Comparison of ENCODE assay signal across 8 cellular contexts in the genomic region with DNA sequence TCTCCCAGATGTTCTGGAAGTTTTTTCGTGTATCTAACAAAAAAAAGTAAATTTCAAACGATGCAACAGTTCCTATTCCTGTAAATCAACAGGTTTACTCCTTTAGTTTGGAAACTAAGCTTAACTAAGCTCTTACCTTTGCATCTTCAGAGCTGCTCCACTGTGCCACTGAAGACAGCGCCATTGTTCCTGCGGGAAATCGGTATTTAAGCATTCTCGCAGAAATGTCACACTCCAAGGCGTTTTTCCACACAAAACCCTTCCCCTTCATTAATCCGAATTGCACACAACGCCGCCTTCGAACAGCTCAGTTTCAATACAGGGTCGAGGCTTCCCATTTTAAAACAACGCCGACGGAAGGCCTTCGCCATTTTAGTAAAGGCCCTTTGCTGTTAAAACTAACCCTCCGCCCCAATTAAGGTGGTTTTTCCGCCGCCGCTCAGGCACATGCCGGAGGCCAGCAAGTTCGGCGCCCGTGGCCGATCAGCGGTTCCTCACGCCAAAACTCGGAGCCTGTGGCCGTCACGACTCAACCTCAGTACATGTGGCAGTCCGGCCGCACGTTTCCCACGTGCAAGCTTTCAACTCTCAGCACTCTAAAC. TPM values are rescaled to one million over a fixed set of nuclear protein-coding genes. Genes with fewer than 3 reads are reported as not detected.
DNase-seq lines count a peak whose midpoint lies in the region; ATAC-seq, FAIRE-seq and TF ChIP-seq lines count a peak whose summit lies in the region.

No MANE protein-coding gene starts in this region.

- H3K36me3 ChIP-seq in K562 (ENCODE audit: control insufficient read depth, insufficient read depth, low read length) (peaks cover 40% of the 10 kb centered on the region), left lung (peaks cover 0 to 16% of the 10 kb centered on the region in 2 donors), thymus (ENCODE audit: control insufficient read depth, insufficient read depth) (peaks cover 8% of the 10 kb centered on the region)

- peaks cover 39% of the 10 kb centered on the region for H4K20me1 ChIP-seq in K562 (replicated peaks; ENCODE audit: control insufficient read depth, insufficient read depth, low read length)

- in situ Hi-C loops in K562 (cut with MboI) = loop anchor here (5.0 kb wide), 1 partner anchor 36 kb away; a partner anchor contains a TSS

- no peak for DNase-seq in AG04450 (ENCODE audit: low read depth, low spot score)
- DNase-seq in K562 (ENCODE audit: extremely low read depth in 1 of 4, low spot score in 3 of 4) = no peak
- DNase-seq in left lung = peak in 1 of 2 donors; percentile 92
- no peak for DNase-seq in D341Med (ENCODE audit: low spot score)

- CTCF ChIA-PET in AG04450 (lab: Charles Lee) (interaction anchor here (0.7 to 1.5 kb wide), 6 partner anchors 34 to 141 kb away, joined by 3 to 8 read pairs (median 6); no protein-coding TSS in a partner anchor), K562 (lab: Yijun Ruan, JAX; ENCODE audit: low intra/inter-chr PET ratio) (interaction anchor here (1.7 kb wide), 1 partner anchor 323 kb away, joined by 5 read pairs; no protein-coding TSS in a partner anchor)

- H3K79me2 ChIP-seq in K562 (ENCODE audit: control insufficient read depth, insufficient read depth, low read length) = peaks cover 75% of the 10 kb centered on the region

- no peaks in the 10 kb centered on the region; the same call in 1 of the 2 replicates for H3K9me3 ChIP-seq in AG04450 (ENCODE audit: control insufficient read depth, insufficient read depth, low read length)
- no peaks in the 10 kb centered on the region for H3K9me3 ChIP-seq in K562 (replicated peaks; ENCODE audit: control insufficient read depth, insufficient read depth, low read depth, low read length)
- H3K9me3 ChIP-seq in left lung = no peaks in the 10 kb centered on the region
- no peaks in the 10 kb centered on the region for H3K9me3 ChIP-seq in thymus (ENCODE audit: control insufficient read depth)

- no peak overlapping the region for H2AFZ ChIP-seq in K562 (ENCODE audit: low read depth, low read length)

- no peaks in the 10 kb centered on the region for H3K27me3 ChIP-seq in AG04450 (ENCODE audit: control insufficient read depth, insufficient read depth, low read length)
- H3K27me3 ChIP-seq in K562 (ENCODE audit: control insufficient read depth in 2 of 2, insufficient read depth in 2 of 2, low read length in 2 of 2) = no peaks in the 10 kb centered on the region
- no peaks in the 10 kb centered on the region for H3K27me3 ChIP-seq in left lung
- no peaks in the 10 kb centered on the region for H3K27me3 ChIP-seq in thymus (ENCODE audit: control insufficient read depth, insufficient read depth)

- H3K9ac ChIP-seq in K562 (ENCODE audit: insufficient read depth in 1 of 2, low read depth in 2 of 2, low read length in 2 of 2) = peak overlapping the region; percentile 94 to 99

- TF ChIP-seq CTCF in AG04450 (IDR thresholded peaks at IDR 0.05; ENCODE audit: low read depth, low read length) (no peak), K562 (IDR thresholded peaks at IDR 0.05 in 2 of 3, conservative IDR thresholded peaks at IDR 0.05 in 1 of 3; ENCODE audit: insufficient read depth in 2 of 3, low read depth in 1 of 3, low read length in 3 of 3) (no peak), left lung (IDR thresholded peaks at IDR 0.05) (no peak)

- POLR2A ChIA-PET in AG04450 (lab: Yijun Ruan, JAX) = interaction anchor here (0.9 to 5.8 kb wide), 33 partner anchors 8 to 317 kb away, joined by 3 to 582 read pairs (median 8); a partner anchor contains a TSS
- POLR2A ChIA-PET in K562 (lab: Yijun Ruan, JAX) = interaction anchor here (0.6 to 8.4 kb wide), 36 partner anchors 8 to 1722 kb away, joined by 3 to 188 read pairs (median 7); a partner anchor contains a TSS

- TSS peak; percentile 64 for BruUV-seq in K562 (replicated peaks; lab: Mats Ljungman, UMichigan)

- intact Hi-C loops in K562 (cut with micrococcal nuclease) (loop anchor here (1.0 to 5.0 kb wide), 2 partner anchors 35 to 86 kb away; a partner anchor contains a TSS), left lung (cut with DNase I) (loop anchor here in 1 of 2 donors (5.0 kb wide), 1 partner anchor 36 kb away; a partner anchor contains a TSS)

- peak overlapping the region; percentile 91 for H3K4me2 ChIP-seq in K562 (ENCODE audit: insufficient read depth, low read length)

- WGBS in K562 (ENCODE audit: insufficient coverage, low coverage, missing lambda C conversion rate) = under 1% methylated on average over 34 of the region's 34 CpGs
- WGBS in thymus = under 1% methylated on average over 34 of the region's 34 CpGs

- no peaks in the 10 kb centered on the region for H3K9me1 ChIP-seq in K562 (ENCODE audit: control insufficient read depth, insufficient read depth, low read length)

- peak overlapping the region; percentile 62 for H3K27ac ChIP-seq in AG04450 (ENCODE audit: low read depth, low read length)
- H3K27ac ChIP-seq in K562 (ENCODE audit: extremely low read depth, low read depth, low read length) = peak overlapping the region; percentile 68
- peak overlapping the region; percentile 89 to 95 for H3K27ac ChIP-seq in left lung
- H3K27ac ChIP-seq in thymus (ENCODE audit: low read depth) = peak overlapping the region; percentile 96

- peak; percentile 11 for ATAC-seq in HG02943 (IDR thresholded peaks at IDR 0.05; ENCODE audit: low read depth, unreplicated experiment)
- 0 out of 3 replicates have a peak, but pooled peaks have one; percentile 2 for ATAC-seq in K562
- peak; percentile 14 for ATAC-seq in left lung
- ATAC-seq in HG03039 (IDR thresholded peaks at IDR 0.05; ENCODE audit: unreplicated experiment) = no peak
- no peak for ATAC-seq in HG02885 (IDR thresholded peaks at IDR 0.05; ENCODE audit: poor library complexity, unreplicated experiment)

- no peak for FAIRE-seq in K562 (lab: Jason Lieb, UNC)

- TF ChIP-seq POLR2A in K562 (conservative IDR thresholded peaks at IDR 0.05) = no peak

- TF ChIP-seq EP300 in K562 (IDR thresholded peaks at IDR 0.05; ENCODE audit: low read length) = no peak

- peak overlapping the region; percentile 69 for H3K4me3 ChIP-seq in AG04450 (ENCODE audit: low read depth, low read length)
- peak overlapping the region; percentile 63 for H3K4me3 ChIP-seq in K562
- H3K4me3 ChIP-seq in left lung = peak overlapping the region; percentile 65 to 73
- H3K4me3 ChIP-seq in thymus (ENCODE audit: low read length) = peak overlapping the region; percentile 82

- TF ChIP-seq RAD21 in K562 (CRISPR knock-in tag; conservative IDR thresholded peaks at IDR 0.05 in 1 of 2, IDR thresholded peaks at IDR 0.05 in 1 of 2) = no peak; a peak in 1 of 4 replicates

- H3K4me1 ChIP-seq in K562 (replicated peaks in 1 of 2; ENCODE audit: control insufficient read depth in 2 of 2, insufficient read depth in 2 of 2, low read length in 2 of 2) (peaks cover 5 to 14% of the 10 kb centered on the region in 2 experiments; a peak in 3 of 5 replicates), left lung (peaks cover 9 to 39% of the 10 kb centered on the region in 2 donors), thymus (ENCODE audit: control insufficient read depth, insufficient read depth, low read length) (peaks cover 15% of the 10 kb centered on the region)

TF ChIP-seq in K562, 482 proteins besides CTCF, POLR2A, EP300 and RAD21 (continues in another document):
- TF ChIP-seq ZSCAN29 (IDR thresholded peaks at IDR 0.05) (peak; percentile 64; the same call in 1 of the 2 replicates), ZNF23 (CRISPR knock-in tag; IDR thresholded peaks at IDR 0.05) (no peak), ZNF174 (CRISPR knock-in tag; IDR thresholded peaks at IDR 0.05) (no peak), HNRNPLL (IDR thresholded peaks at IDR 0.05; ENCODE audit: low read depth, low read length, poor library complexity, severe bottlenecking) (no peak), LCOR (CRISPR knock-in tag; IDR thresholded peaks at IDR 0.05) (no peak), SMARCA4 (IDR thresholded peaks at IDR 0.05) (peak; percentile 32), ZNF431 (CRISPR knock-in tag; IDR thresholded peaks at IDR 0.05) (peak; percentile 75; the same call in 1 of the 2 replicates)
- TF ChIP-seq, protein P1, sequence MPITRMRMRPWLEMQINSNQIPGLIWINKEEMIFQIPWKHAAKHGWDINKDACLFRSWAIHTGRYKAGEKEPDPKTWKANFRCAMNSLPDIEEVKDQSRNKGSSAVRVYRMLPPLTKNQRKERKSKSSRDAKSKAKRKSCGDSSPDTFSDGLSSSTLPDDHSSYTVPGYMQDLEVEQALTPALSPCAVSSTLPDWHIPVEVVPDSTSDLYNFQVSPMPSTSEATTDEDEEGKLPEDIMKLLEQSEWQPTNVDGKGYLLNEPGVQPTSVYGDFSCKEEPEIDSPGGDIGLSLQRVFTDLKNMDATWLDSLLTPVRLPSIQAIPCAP (CRISPR knock-in tag; IDR thresholded peaks at IDR 0.05; ENCODE audit: borderline replicate concordance) = peak; percentile 85; the same call in 1 of the 2 replicates

RNA-seq across cellular contexts. Expression of a gene that starts 35.4 kb away (rescaled TPM):
- polyA plus RNA-seq in AG04450 (2011; rRNA removed) (38.5 and 40.4 TPM in 2 replicates), K562 (2011; rRNA removed) (25.7 and 46.5 TPM in 2 replicates), K562 (2014; fragmentation: Illumina TruSeq; extraction: Trizol) (272 and 295 TPM in 2 replicates), K562 (2014; fragmentation: Nextera tagmentation; extraction: Ambion mirVana) (100 to 1,000 TPM; 124 to 140 TPM), K562 (2014; rRNA removed) (71.4 and 81.9 TPM in 2 replicates), thymus (50.6 TPM)
- 22.6 and 30.1 TPM in 2 replicates for polyA minus RNA-seq in AG04450 (2011; rRNA and poly(A)+ RNA removed)
- total RNA-seq in K562 (2011; cell fraction: chromatin; rRNA removed; ENCODE audit: low replicate concordance) = 54.8 and 178 TPM in 2 replicates
- 19.3 and 24.5 TPM in 2 replicates for total RNA-seq in K562 (2011; cell fraction: nucleolus; rRNA removed)
- total RNA-seq in K562 (2011; cell fraction: nucleoplasm; rRNA removed) = 46.9 and 86.5 TPM in 2 replicates
- total RNA-seq in K562 (2014; rRNA removed) (78.0 and 82.5 TPM in 2 replicates), K562 (2014; rRNA removed; fragmentation: Illumina TruSeq; extraction: Trizol) (171 and 210 TPM in 2 replicates), K562 (2015; rRNA removed; fragmentation: Illumina TruSeq; extraction: Trizol) (149 and 155 TPM in 2 replicates), K562 (2021) (120 and 144 TPM in 2 replicates), left lung (100 to 1,000 TPM in 1 of 2 donors, 10 to 100 TPM in 1; 72.2 to 119 TPM)
- polyA plus RNA-seq in K562 (2011; cell fraction: cytosol; rRNA removed) = 5.0 and 11.6 TPM in 2 replicates
- 14.5 and 19.5 TPM in 2 replicates for polyA plus RNA-seq in K562 (2011; cell fraction: nucleus; rRNA removed)
- polyA plus RNA-seq in K562 (2012) = 68.7 and 116 TPM in 2 replicates
- 103 and 112 TPM in 2 replicates for polyA minus RNA-seq in K562 (2011; rRNA and poly(A)+ RNA removed)
- 28.6 and 30.7 TPM in 2 replicates for polyA minus RNA-seq in K562 (2011; cell fraction: cytosol; rRNA and poly(A)+ RNA removed)
- 33.7 and 55.8 TPM in 2 replicates for polyA minus RNA-seq in K562 (2011; cell fraction: nucleus; rRNA and poly(A)+ RNA removed)

Comparison
In these comparisons a context has a peak if more than half of its experiments do, and no peak if none do; other contexts are left out.
1. ATAC-seq: peak in HG02943 (single experiment), K562 (single experiment) and left lung (single experiment); none in HG03039 (single experiment) and HG02885 (single experiment).
2. Peak in every context shown above with its lines, with median percentiles within 50 percentile points of each other: H3K27ac ChIP-seq and H3K4me3 ChIP-seq.